ENCODE assay signal across 1 cellular context in genomic region chr12:52212701-52213540, GRCh38.
TF ChIP-seq lines count a peak whose summit lies in the region.

No MANE protein-coding gene starts in this region.

TF ChIP-seq in H1, 55 proteins besides CTCF, POLR2A, EP300 and RAD21 (continued from another document):
- TF ChIP-seq POLR2AphosphoS5 (IDR thresholded peaks at IDR 0.05; ENCODE audit: low read depth, low read length) (no peak), TAF7 (optimal IDR thresholded peaks at IDR 0.05; ENCODE audit: borderline replicate concordance, low read depth, low read length) (no peak), CHD7 (IDR thresholded peaks at IDR 0.05; ENCODE audit: insufficient replicate concordance, low read length) (no peak)
